ENCODE assay signal across 1 cellular context in the genomic region with DNA sequence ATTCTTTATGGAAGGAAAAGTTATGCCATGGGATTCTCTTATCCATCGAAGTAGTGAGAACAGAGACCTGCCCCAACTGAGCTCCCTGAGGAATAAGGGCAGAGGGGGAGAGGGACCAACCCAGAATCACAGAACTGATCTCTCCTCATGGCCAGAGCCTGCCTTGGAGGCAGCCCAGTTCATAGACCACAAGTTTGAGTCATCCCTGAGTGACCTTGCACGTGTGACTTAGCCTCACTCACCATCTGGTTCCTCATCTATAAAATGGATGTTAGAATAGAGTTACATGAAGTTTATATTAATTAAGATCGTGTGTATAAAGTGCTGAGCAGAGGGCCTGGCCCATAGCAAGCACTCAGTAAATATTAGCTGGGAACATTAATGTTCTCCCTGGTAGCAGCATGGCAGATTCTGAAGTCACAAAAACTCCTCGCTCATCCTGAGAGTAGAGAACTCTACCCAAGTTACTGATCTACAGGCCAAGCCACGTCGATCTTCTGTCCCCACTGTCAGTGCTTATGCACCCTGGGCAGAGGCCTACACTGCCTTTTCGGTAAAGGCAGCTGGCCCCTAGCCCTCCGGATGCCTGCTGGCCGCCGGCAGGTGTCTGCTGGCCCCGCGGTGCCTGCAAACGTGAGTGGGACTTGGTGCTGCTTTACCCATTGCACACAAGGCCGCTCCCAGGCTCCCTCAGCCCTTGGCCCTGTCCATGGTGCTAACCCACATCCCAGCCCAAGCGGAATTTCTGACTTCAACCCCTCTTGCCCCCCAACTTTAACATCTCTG.
TF ChIP-seq lines count a peak whose summit lies in the region.

No MANE protein-coding gene starts in this region.

TF ChIP-seq in HepG2, 621 proteins besides CTCF, POLR2A, EP300 and RAD21 (continued from another document and continues in another):
- TF ChIP-seq ZNF792 (CRISPR knock-in tag; IDR thresholded peaks at IDR 0.05) (no peak), POLR2AphosphoS2 (IDR thresholded peaks at IDR 0.05; ENCODE audit: low read depth, low read length) (no peak), CEBPB (IDR thresholded peaks at IDR 0.05; ENCODE audit: borderline replicate concordance, low read depth, low read length) (no peak), ZC3H13 (CRISPR knock-in tag; IDR thresholded peaks at IDR 0.05) (no peak), PITX1 (CRISPR knock-in tag; IDR thresholded peaks at IDR 0.05) (no peak), ZNF441 (CRISPR knock-in tag; IDR thresholded peaks at IDR 0.05; ENCODE audit: borderline replicate concordance) (no peak), ZMYM3 (CRISPR knock-in tag; IDR thresholded peaks at IDR 0.05) (no peak), HDAC6 (IDR thresholded peaks at IDR 0.05; ENCODE audit: low read depth, low read length) (no peak), SAFB2 (CRISPR knock-in tag; IDR thresholded peaks at IDR 0.05; ENCODE audit: borderline replicate concordance, low read depth) (no peak), REPIN1 (CRISPR knock-in tag; IDR thresholded peaks at IDR 0.05; ENCODE audit: borderline replicate concordance, low read depth) (no peak), ZNF607 (CRISPR knock-in tag; IDR thresholded peaks at IDR 0.05; ENCODE audit: borderline replicate concordance) (0 out of 2 replicates have a peak, but pooled peaks have one; percentile 28), POLR2G (IDR thresholded peaks at IDR 0.05; ENCODE audit: low read depth, low read length) (no peak), SATB2 (CRISPR knock-in tag; IDR thresholded peaks at IDR 0.05) (no peak), ZNF350 (CRISPR knock-in tag; IDR thresholded peaks at IDR 0.05; ENCODE audit: borderline replicate concordance, low read depth) (no peak), SIX4 (CRISPR knock-in tag; IDR thresholded peaks at IDR 0.05) (no peak), ARNT (IDR thresholded peaks at IDR 0.05) (no peak), TSC22D2 (CRISPR knock-in tag; IDR thresholded peaks at IDR 0.05; ENCODE audit: borderline replicate concordance) (no peak), KLF16 (CRISPR knock-in tag; IDR thresholded peaks at IDR 0.05) (0 out of 4 replicates have a peak, but pooled peaks of 1 of the 2 experiments have one; percentile 30), ZNF546 (CRISPR knock-in tag; conservative IDR thresholded peaks at IDR 0.05) (no peak), ZNF605 (CRISPR knock-in tag; IDR thresholded peaks at IDR 0.05) (peak; percentile 46; the same call in 1 of the 2 replicates), HOXA3 (CRISPR knock-in tag; IDR thresholded peaks at IDR 0.05) (0 out of 2 replicates have a peak, but pooled peaks have one; percentile 21), FIP1L1 (IDR thresholded peaks at IDR 0.05; ENCODE audit: borderline replicate concordance, insufficient read depth, low read depth, low read length) (no peak), CBX1 (IDR thresholded peaks at IDR 0.05; ENCODE audit: low read depth) (no peak), NKX3-1 (CRISPR knock-in tag; IDR thresholded peaks at IDR 0.05) (peak; percentile 36; the same call in 1 of the 2 replicates), ZNF235 (CRISPR knock-in tag; IDR thresholded peaks at IDR 0.05; ENCODE audit: borderline replicate concordance) (no peak), ZFP41 (CRISPR knock-in tag; IDR thresholded peaks at IDR 0.05; ENCODE audit: borderline replicate concordance) (no peak), ZNF333 (CRISPR knock-in tag; IDR thresholded peaks at IDR 0.05; ENCODE audit: borderline replicate concordance) (no peak), PPARG (CRISPR knock-in tag; conservative IDR thresholded peaks at IDR 0.05) (no peak), ZNF660 (CRISPR knock-in tag; IDR thresholded peaks at IDR 0.05; ENCODE audit: borderline replicate concordance, low read depth) (no peak), ZNF331 (CRISPR knock-in tag; IDR thresholded peaks at IDR 0.05) (no peak), ZNF34 (CRISPR knock-in tag; IDR thresholded peaks at IDR 0.05; ENCODE audit: borderline replicate concordance) (no peak), ZNF382 (CRISPR knock-in tag; IDR thresholded peaks at IDR 0.05; ENCODE audit: borderline replicate concordance) (no peak), ZNF747 (CRISPR knock-in tag; IDR thresholded peaks at IDR 0.05; ENCODE audit: borderline replicate concordance) (no peak), KDM5B (CRISPR knock-in tag; IDR thresholded peaks at IDR 0.05; ENCODE audit: borderline replicate concordance) (no peak), RFX1 (IDR thresholded peaks at IDR 0.05) (no peak), PHF21A (CRISPR knock-in tag; IDR thresholded peaks at IDR 0.05) (no peak)
- TF ChIP-seq, protein P1, sequence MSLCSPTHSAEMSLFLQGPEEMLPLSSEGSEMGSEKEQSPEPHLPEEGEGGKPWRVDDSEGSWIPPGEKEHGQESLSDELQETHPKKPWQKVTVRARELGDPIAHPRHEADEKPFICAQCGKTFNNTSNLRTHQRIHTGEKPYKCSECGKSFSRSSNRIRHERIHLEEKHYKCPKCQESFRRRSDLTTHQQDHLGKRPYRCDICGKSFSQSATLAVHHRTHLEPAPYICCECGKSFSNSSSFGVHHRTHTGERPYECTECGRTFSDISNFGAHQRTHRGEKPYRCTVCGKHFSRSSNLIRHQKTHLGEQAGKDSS (CRISPR knock-in tag; IDR thresholded peaks at IDR 0.05; ENCODE audit: borderline replicate concordance, low read depth): no peak
- TF ChIP-seq, protein P2, sequence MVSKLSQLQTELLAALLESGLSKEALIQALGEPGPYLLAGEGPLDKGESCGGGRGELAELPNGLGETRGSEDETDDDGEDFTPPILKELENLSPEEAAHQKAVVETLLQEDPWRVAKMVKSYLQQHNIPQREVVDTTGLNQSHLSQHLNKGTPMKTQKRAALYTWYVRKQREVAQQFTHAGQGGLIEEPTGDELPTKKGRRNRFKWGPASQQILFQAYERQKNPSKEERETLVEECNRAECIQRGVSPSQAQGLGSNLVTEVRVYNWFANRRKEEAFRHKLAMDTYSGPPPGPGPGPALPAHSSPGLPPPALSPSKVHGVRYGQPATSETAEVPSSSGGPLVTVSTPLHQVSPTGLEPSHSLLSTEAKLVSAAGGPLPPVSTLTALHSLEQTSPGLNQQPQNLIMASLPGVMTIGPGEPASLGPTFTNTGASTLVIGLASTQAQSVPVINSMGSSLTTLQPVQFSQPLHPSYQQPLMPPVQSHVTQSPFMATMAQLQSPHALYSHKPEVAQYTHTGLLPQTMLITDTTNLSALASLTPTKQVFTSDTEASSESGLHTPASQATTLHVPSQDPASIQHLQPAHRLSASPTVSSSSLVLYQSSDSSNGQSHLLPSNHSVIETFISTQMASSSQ (IDR thresholded peaks at IDR 0.05; ENCODE audit: low read depth): no peak
- TF ChIP-seq, protein P2 (CRISPR knock-in tag; IDR thresholded peaks at IDR 0.05; ENCODE audit: borderline replicate concordance): no peak
- TF ChIP-seq, protein P3, sequence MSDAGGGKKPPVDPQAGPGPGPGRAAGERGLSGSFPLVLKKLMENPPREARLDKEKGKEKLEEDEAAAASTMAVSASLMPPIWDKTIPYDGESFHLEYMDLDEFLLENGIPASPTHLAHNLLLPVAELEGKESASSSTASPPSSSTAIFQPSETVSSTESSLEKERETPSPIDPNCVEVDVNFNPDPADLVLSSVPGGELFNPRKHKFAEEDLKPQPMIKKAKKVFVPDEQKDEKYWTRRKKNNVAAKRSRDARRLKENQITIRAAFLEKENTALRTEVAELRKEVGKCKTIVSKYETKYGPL (CRISPR knock-in tag; IDR thresholded peaks at IDR 0.05): no peak
- TF ChIP-seq, protein P4, sequence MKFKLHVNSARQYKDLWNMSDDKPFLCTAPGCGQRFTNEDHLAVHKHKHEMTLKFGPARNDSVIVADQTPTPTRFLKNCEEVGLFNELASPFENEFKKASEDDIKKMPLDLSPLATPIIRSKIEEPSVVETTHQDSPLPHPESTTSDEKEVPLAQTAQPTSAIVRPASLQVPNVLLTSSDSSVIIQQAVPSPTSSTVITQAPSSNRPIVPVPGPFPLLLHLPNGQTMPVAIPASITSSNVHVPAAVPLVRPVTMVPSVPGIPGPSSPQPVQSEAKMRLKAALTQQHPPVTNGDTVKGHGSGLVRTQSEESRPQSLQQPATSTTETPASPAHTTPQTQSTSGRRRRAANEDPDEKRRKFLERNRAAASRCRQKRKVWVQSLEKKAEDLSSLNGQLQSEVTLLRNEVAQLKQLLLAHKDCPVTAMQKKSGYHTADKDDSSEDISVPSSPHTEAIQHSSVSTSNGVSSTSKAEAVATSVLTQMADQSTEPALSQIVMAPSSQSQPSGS (CRISPR knock-in tag; IDR thresholded peaks at IDR 0.05): no peak
- TF ChIP-seq, protein P5, sequence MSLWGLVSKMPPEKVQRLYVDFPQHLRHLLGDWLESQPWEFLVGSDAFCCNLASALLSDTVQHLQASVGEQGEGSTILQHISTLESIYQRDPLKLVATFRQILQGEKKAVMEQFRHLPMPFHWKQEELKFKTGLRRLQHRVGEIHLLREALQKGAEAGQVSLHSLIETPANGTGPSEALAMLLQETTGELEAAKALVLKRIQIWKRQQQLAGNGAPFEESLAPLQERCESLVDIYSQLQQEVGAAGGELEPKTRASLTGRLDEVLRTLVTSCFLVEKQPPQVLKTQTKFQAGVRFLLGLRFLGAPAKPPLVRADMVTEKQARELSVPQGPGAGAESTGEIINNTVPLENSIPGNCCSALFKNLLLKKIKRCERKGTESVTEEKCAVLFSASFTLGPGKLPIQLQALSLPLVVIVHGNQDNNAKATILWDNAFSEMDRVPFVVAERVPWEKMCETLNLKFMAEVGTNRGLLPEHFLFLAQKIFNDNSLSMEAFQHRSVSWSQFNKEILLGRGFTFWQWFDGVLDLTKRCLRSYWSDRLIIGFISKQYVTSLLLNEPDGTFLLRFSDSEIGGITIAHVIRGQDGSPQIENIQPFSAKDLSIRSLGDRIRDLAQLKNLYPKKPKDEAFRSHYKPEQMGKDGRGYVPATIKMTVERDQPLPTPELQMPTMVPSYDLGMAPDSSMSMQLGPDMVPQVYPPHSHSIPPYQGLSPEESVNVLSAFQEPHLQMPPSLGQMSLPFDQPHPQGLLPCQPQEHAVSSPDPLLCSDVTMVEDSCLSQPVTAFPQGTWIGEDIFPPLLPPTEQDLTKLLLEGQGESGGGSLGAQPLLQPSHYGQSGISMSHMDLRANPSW (CRISPR knock-in tag; IDR thresholded peaks at IDR 0.05; ENCODE audit: borderline replicate concordance): no peak
- TF ChIP-seq, protein P6, sequence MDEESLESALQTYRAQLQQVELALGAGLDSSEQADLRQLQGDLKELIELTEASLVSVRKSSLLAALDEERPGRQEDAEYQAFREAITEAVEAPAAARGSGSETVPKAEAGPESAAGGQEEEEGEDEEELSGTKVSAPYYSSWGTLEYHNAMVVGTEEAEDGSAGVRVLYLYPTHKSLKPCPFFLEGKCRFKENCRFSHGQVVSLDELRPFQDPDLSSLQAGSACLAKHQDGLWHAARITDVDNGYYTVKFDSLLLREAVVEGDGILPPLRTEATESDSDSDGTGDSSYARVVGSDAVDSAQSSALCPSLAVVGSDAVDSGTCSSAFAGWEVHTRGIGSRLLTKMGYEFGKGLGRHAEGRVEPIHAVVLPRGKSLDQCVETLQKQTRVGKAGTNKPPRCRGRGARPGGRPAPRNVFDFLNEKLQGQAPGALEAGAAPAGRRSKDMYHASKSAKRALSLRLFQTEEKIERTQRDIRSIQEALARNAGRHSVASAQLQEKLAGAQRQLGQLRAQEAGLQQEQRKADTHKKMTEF (CRISPR knock-in tag; IDR thresholded peaks at IDR 0.05): no peak
- TF ChIP-seq, protein P7, sequence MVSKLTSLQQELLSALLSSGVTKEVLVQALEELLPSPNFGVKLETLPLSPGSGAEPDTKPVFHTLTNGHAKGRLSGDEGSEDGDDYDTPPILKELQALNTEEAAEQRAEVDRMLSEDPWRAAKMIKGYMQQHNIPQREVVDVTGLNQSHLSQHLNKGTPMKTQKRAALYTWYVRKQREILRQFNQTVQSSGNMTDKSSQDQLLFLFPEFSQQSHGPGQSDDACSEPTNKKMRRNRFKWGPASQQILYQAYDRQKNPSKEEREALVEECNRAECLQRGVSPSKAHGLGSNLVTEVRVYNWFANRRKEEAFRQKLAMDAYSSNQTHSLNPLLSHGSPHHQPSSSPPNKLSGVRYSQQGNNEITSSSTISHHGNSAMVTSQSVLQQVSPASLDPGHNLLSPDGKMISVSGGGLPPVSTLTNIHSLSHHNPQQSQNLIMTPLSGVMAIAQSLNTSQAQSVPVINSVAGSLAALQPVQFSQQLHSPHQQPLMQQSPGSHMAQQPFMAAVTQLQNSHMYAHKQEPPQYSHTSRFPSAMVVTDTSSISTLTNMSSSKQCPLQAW (CRISPR knock-in tag; IDR thresholded peaks at IDR 0.05): no peak
- TF ChIP-seq, protein P8, sequence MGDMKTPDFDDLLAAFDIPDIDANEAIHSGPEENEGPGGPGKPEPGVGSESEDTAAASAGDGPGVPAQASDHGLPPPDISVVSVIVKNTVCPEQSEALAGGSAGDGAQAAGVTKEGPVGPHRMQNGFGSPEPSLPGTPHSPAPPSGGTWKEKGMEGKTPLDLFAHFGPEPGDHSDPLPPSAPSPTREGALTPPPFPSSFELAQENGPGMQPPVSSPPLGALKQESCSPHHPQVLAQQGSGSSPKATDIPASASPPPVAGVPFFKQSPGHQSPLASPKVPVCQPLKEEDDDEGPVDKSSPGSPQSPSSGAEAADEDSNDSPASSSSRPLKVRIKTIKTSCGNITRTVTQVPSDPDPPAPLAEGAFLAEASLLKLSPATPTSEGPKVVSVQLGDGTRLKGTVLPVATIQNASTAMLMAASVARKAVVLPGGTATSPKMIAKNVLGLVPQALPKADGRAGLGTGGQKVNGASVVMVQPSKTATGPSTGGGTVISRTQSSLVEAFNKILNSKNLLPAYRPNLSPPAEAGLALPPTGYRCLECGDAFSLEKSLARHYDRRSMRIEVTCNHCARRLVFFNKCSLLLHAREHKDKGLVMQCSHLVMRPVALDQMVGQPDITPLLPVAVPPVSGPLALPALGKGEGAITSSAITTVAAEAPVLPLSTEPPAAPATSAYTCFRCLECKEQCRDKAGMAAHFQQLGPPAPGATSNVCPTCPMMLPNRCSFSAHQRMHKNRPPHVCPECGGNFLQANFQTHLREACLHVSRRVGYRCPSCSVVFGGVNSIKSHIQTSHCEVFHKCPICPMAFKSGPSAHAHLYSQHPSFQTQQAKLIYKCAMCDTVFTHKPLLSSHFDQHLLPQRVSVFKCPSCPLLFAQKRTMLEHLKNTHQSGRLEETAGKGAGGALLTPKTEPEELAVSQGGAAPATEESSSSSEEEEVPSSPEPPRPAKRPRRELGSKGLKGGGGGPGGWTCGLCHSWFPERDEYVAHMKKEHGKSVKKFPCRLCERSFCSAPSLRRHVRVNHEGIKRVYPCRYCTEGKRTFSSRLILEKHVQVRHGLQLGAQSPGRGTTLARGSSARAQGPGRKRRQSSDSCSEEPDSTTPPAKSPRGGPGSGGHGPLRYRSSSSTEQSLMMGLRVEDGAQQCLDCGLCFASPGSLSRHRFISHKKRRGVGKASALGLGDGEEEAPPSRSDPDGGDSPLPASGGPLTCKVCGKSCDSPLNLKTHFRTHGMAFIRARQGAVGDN (CRISPR knock-in tag; IDR thresholded peaks at IDR 0.05): peak; percentile 18; the same call in 1 of the 2 replicates
